Comparison of ENCODE assay signal across 23 cellular contexts in genomic region chr3:94500146-94500545, GRCh38.
"Had no signal": no experiment of that assay in that cellular context is flagged by ENCODE, and none has a peak within 500 bp of the region (broad histone marks: within the 10 kb centered on the region; RNA-seq: fewer than 3 reads in every experiment).

No MANE protein-coding gene starts in this region.

- H3K4me3 ChIP-seq: colonic mucosa, esophagus squamous epithelium, gastrocnemius medialis, heart right ventricle, left lung, lower lobe of right lung, mucosa of descending colon had no signal

- ATAC-seq: effector memory CD8-positive, alpha-beta T cell; esophagus mucosa; gastrocnemius medialis; heart right ventricle; left cardiac atrium; left lung; left ventricle myocardium superior; lower lobe of right lung; mucosa of descending colon had no signal

- H3K36me3 ChIP-seq: colonic mucosa, esophagus squamous epithelium, gastrocnemius medialis, heart right ventricle, left lung, lower lobe of right lung had no signal

- H3K9me3 ChIP-seq: colonic mucosa, esophagus squamous epithelium, gastrocnemius medialis, lower lobe of right lung had no signal

- H3K27me3 ChIP-seq: colonic mucosa, esophagus squamous epithelium, gastrocnemius medialis, heart right ventricle, left lung had no signal

- DNase-seq: colonic mucosa; cortex of kidney; effector CD8-positive, alpha-beta T cell; effector memory CD8-positive, alpha-beta T cell; endodermal cell; erythroblast; esophagus squamous epithelium; foreskin fibroblast; foreskin melanocyte; gastrocnemius medialis; glutamatergic neuron; head of caudate nucleus; heart right ventricle; hippocampal formation; left cardiac atrium; left lung; left ventricle myocardium superior; lower lobe of right lung; mesenchymal stem cell; mucosa of descending colon; naive B cell had no signal

- H3K4me1 ChIP-seq: colonic mucosa, esophagus squamous epithelium, gastrocnemius medialis, heart right ventricle, left lung, lower lobe of right lung had no signal

- H3K27ac ChIP-seq: colonic mucosa, epithelial cell of prostate, esophagus squamous epithelium, gastrocnemius medialis, heart right ventricle, left lung, lower lobe of right lung had no signal
